ENCODE assay signal across 7 cellular contexts in genomic region chr9:135480071-135480941, GRCh38. TPM values are rescaled to one million over a fixed set of nuclear protein-coding genes. Genes with fewer than 3 reads are reported as not detected.
A peak's percentile ranks its signal among the peaks of the same experiment; 100 is the strongest.
DNase-seq lines count a peak whose midpoint lies in the region; ATAC-seq and TF ChIP-seq lines count a peak whose summit lies in the region.

No MANE protein-coding gene starts in this region.

- ATAC-seq in HG03565 (IDR thresholded peaks at IDR 0.05; ENCODE audit: unreplicated experiment) = no peak

- TF ChIP-seq CTCF in GM06990 (IDR thresholded peaks at IDR 0.05; ENCODE audit: insufficient read depth, low read length, poor library complexity, severe bottlenecking) (no peak), brain microvascular endothelial cell (IDR thresholded peaks at IDR 0.05; ENCODE audit: low read depth, low read length, missing control alignments) (no peak)

- H3K36me3 ChIP-seq in GM06990 (ENCODE audit: control insufficient read depth, insufficient read depth, low read length) = no peaks in the 10 kb centered on the region; the same call in none of the 2 replicates
- no peaks in the 10 kb centered on the region for H3K36me3 ChIP-seq in brain microvascular endothelial cell (replicated peaks)

- peak overlapping the region; percentile 70 for H3K4me3 ChIP-seq in GM06990 (replicated peaks; ENCODE audit: low read depth, low read length)
- peak overlapping the region; percentile 69 for H3K4me3 ChIP-seq in brain microvascular endothelial cell (ENCODE audit: low read depth, low read length)

- H3K27ac ChIP-seq in brain microvascular endothelial cell = no peak overlapping the region

- in situ Hi-C loops in brain microvascular endothelial cell (cut with HindIII; ENCODE audit: low pct_ligation_motif_present, low sequenced_read_pairs) = no loop called here

- no peaks in the 10 kb centered on the region for H3K27me3 ChIP-seq in GM06990 (replicated peaks; ENCODE audit: control insufficient read depth, insufficient read depth, low read length)
- H3K27me3 ChIP-seq in brain microvascular endothelial cell (replicated peaks) = no peaks in the 10 kb centered on the region

- DNase-seq in GM06990 (ENCODE audit: extremely low read depth, insufficient read length) (no peak), M059J (ENCODE audit: low read depth) (peak; percentile 43), brain microvascular endothelial cell (peak; percentile 20), islet precursor cell (peak; percentile 78), NCI-H2081 (lab: John Stamatoyannopoulos, UW) (no peak)
- peak; percentile 28 for DNase-seq in stimulated activated CD8-positive, alpha-beta memory T cell treated with anti-CD3 and anti-CD28 coated beads, Interleukin-4, amount 100 ng/mL, for 48 hours

RNA-seq across cellular contexts. Expression of gene PPP1R26, which starts 0.7 kb away (rescaled TPM):
- total RNA-seq in M059J (2014; rRNA removed; shearing (Covaris generic)) = 9.6 and 17.1 TPM in 2 replicates

RNA-seq across cellular contexts. Expression of gene MRPS2, which starts 20.2 kb away (rescaled TPM):
- 34.2 and 36.9 TPM in 2 replicates for total RNA-seq in M059J (2014; rRNA removed; shearing (Covaris generic))

RNA-seq across cellular contexts. Expression of gene LCN1, which starts 40.9 kb away (rescaled TPM):
- not detected in 2 replicates for total RNA-seq in M059J (2014; rRNA removed; shearing (Covaris generic))

Comparison
In these comparisons a context has a peak if more than half of its experiments do, and no peak if none do; other contexts are left out.
1. DNase-seq: peak in M059J (single experiment), brain microvascular endothelial cell (single experiment), islet precursor cell (single experiment) and stimulated activated CD8-positive, alpha-beta memory T cell treated with anti-CD3 and anti-CD28 coated beads, Interleukin-4, amount 100 ng/mL, for 48 hours (single experiment); none in GM06990 (single experiment) and NCI-H2081 (0 of 2).